8 cellular contexts compared by ENCODE assay signal in genomic region chr6:20811112-20811746, GRCh38.
A peak's percentile ranks its signal among the peaks of the same experiment; 100 is the strongest.
DNase-seq lines count a peak whose midpoint lies in the region; ATAC-seq and TF ChIP-seq lines count a peak whose summit lies in the region.

No MANE protein-coding gene starts in this region.

- 27 to 51% methylated on average over 6 of the region's 6 CpGs for WGBS in sigmoid colon, 2 donors
- WGBS in testis, 2 donors, result 37 to 50% methylated on average over 6 of the region's 6 CpGs

- no peaks in the 10 kb centered on the region for H3F3A ChIP-seq in GM23338 (replicated peaks; ENCODE audit: low read depth)

- no peak overlapping the region for H3K4me3 ChIP-seq in GM23338
- no peak overlapping the region for H3K4me3 ChIP-seq in epithelial cell of esophagus (ENCODE audit: low read length)
- no peak overlapping the region for H3K4me3 ChIP-seq in sigmoid colon
- no peak overlapping the region for H3K4me3 ChIP-seq in testis

- H3K27me3 Mint-ChIP-seq in GM23338 (ENCODE audit: insufficient read depth, low read depth, poor library complexity) (peaks cover 2% of the 10 kb centered on the region), osteocyte (ENCODE audit: unreplicated experiment) (no peaks in the 10 kb centered on the region)

- H3K36me3 Mint-ChIP-seq in GM23338 (ENCODE audit: low read depth) (peaks cover 15% of the 10 kb centered on the region; the same call in 2 of the 3 replicates), osteocyte (ENCODE audit: unreplicated experiment) (peaks cover 9% of the 10 kb centered on the region)

- no peak for TF ChIP-seq CTCF in GM23338 (conservative IDR thresholded peaks at IDR 0.05; ENCODE audit: low read depth in 2 of 2)
- no peak for TF ChIP-seq CTCF in epithelial cell of esophagus (IDR thresholded peaks at IDR 0.05; ENCODE audit: insufficient read depth, low read depth, low read length, missing control alignments)
- no peak for TF ChIP-seq CTCF in osteocyte (IDR thresholded peaks at IDR 0.05)
- no peak for TF ChIP-seq CTCF in sigmoid colon (IDR thresholded peaks at IDR 0.05)
- no peak for TF ChIP-seq CTCF in testis (IDR thresholded peaks at IDR 0.05)

- H4K20me1 ChIP-seq in GM23338 (replicated peaks; ENCODE audit: insufficient read depth), result no peaks in the 10 kb centered on the region

- DNase-seq in GM23338 (ENCODE audit: low spot score) (peak; percentile 96), NCI-H2227 treated with DMSO at 0.1 percent for 48 hours (lab: John Stamatoyannopoulos, UW) (peak; percentile 77), epithelial cell of esophagus (ENCODE audit: low read depth) (peak; percentile 95), osteocyte (ENCODE audit: extremely low spot score, unreplicated experiment) (no peak), sigmoid colon (no peak), testis (no peak)

- peak overlapping the region; percentile 16; the same call in 1 of the 3 replicates for H3K4me3 Mint-ChIP-seq in GM23338
- H3K4me3 Mint-ChIP-seq in osteocyte (ENCODE audit: unreplicated experiment), result no peak overlapping the region

- TF ChIP-seq POLR2A in sigmoid colon (IDR thresholded peaks at IDR 0.05) (no peak), testis (IDR thresholded peaks at IDR 0.05) (no peak)

- no peak for TF ChIP-seq EP300 in sigmoid colon (IDR thresholded peaks at IDR 0.05)

- H3K27me3 ChIP-seq in GM23338 (ENCODE audit: insufficient read depth) (no peaks in the 10 kb centered on the region), sigmoid colon (no peaks in the 10 kb centered on the region), testis (no peaks in the 10 kb centered on the region)

- H3K4me2 ChIP-seq in GM23338, result peak overlapping the region; percentile 22

- no peak overlapping the region for H2AFZ ChIP-seq in GM23338

- H3K9me3 ChIP-seq in sigmoid colon, result peaks cover 0 to 5% (median 0%) of the 10 kb centered on the region in 4 donors
- H3K9me3 ChIP-seq in testis, result no peaks in the 10 kb centered on the region

- H3K27ac Mint-ChIP-seq in GM23338 (peak overlapping the region; percentile 93), osteocyte (ENCODE audit: unreplicated experiment) (peak overlapping the region; percentile 80)

- no peaks in the 10 kb centered on the region for H3K79me2 ChIP-seq in GM23338 (replicated peaks; ENCODE audit: insufficient read depth)

- peaks cover 21% of the 10 kb centered on the region; the same call in 1 of the 2 replicates for H3K4me1 ChIP-seq in GM23338 (ENCODE audit: insufficient read depth)
- H3K4me1 ChIP-seq in sigmoid colon, result peaks cover 0 to 27% (median 15%) of the 10 kb centered on the region in 4 donors
- no peaks in the 10 kb centered on the region for H3K4me1 ChIP-seq in testis

- H3K9me3 Mint-ChIP-seq in GM23338 (peaks cover 8% of the 10 kb centered on the region; the same call in 2 of the 3 replicates), osteocyte (ENCODE audit: unreplicated experiment) (peaks cover 18% of the 10 kb centered on the region)

- H3K36me3 ChIP-seq in GM23338 (ENCODE audit: insufficient read depth) (peaks cover 4% of the 10 kb centered on the region; the same call in 1 of the 2 replicates), sigmoid colon (no peaks in the 10 kb centered on the region), testis (ENCODE audit: low read depth, missing control alignments) (no peaks in the 10 kb centered on the region)

- H3K9me2 ChIP-seq in GM23338 (ENCODE audit: insufficient read depth), result no peaks in the 10 kb centered on the region

- H3K27ac ChIP-seq in GM23338 (ENCODE audit: low read depth) (peak overlapping the region; percentile 88), sigmoid colon (peak overlapping the region in 2 of 4 donors; percentile 28 to 34), testis (no peak overlapping the region)

- H3K4me1 Mint-ChIP-seq in GM23338 (peaks cover 37% of the 10 kb centered on the region), osteocyte (ENCODE audit: unreplicated experiment) (peaks cover 41% of the 10 kb centered on the region)

- peak; percentile 92 for ATAC-seq in GM23338
- ATAC-seq in GM18868 (IDR thresholded peaks at IDR 0.05; ENCODE audit: unreplicated experiment), result no peak
- no peak for ATAC-seq in HG02973 (IDR thresholded peaks at IDR 0.05; ENCODE audit: unreplicated experiment)

- intact Hi-C loops in sigmoid colon (cut with DNase I), result no loop called here
- intact Hi-C loops in testis (cut with DNase I; ENCODE audit: low total_unique reads), result no loop called here

TF ChIP-seq in GM23338, 12 proteins besides CTCF, POLR2A, EP300 and RAD21 (continues in another document):
- no peak for TF ChIP-seq ZNF462 (CRISPR knock-in tag; IDR thresholded peaks at IDR 0.05)
- TF ChIP-seq EZH2 (IDR thresholded peaks at IDR 0.05; ENCODE audit: low read depth, unreplicated experiment), result no peak
- no peak for TF ChIP-seq NANOG (IDR thresholded peaks at IDR 0.05; ENCODE audit: borderline replicate concordance)
- no peak for TF ChIP-seq EZH2phosphoT487 (IDR thresholded peaks at IDR 0.05; ENCODE audit: unreplicated experiment)
- no peak for TF ChIP-seq POLR2AphosphoS5 (IDR thresholded peaks at IDR 0.05; ENCODE audit: low read depth)
- no peak for TF ChIP-seq ZNF331 (CRISPR knock-in tag; IDR thresholded peaks at IDR 0.05; ENCODE audit: low read depth)

Comparison
In these comparisons a context has a peak if more than half of its experiments do, and no peak if none do; other contexts are left out.
1. DNase-seq: peak in GM23338 (single experiment), NCI-H2227 treated with DMSO at 0.1 percent for 48 hours (single experiment) and epithelial cell of esophagus (single experiment); none in osteocyte (single experiment), sigmoid colon (single experiment) and testis (single experiment).